20 cellular contexts compared by ENCODE assay signal in genomic region chr5:39588176-39588575, GRCh38.
DNase-seq lines count a peak whose midpoint lies in the region; ATAC-seq, FAIRE-seq and TF ChIP-seq lines count a peak whose summit lies in the region.
"Had no signal": no experiment of that assay in that cellular context is flagged by ENCODE, and none has a peak within 500 bp of the region (broad histone marks: within the 10 kb centered on the region; RNA-seq: fewer than 3 reads in every experiment).

No MANE protein-coding gene starts in this region.

- peak overlapping the region; percentile 12; the same call in 1 of the 2 replicates for H3K9ac ChIP-seq in PC-3 (ENCODE audit: low read length)
- no peak overlapping the region for H3K9ac ChIP-seq in K562 (ENCODE audit: insufficient read depth in 1 of 2, low read depth in 2 of 2, low read length in 2 of 2)

- H3K9me3 ChIP-seq in A549 (no peaks in the 10 kb centered on the region), PC-3 (ENCODE audit: low read length) (no peaks in the 10 kb centered on the region), K562 (replicated peaks; ENCODE audit: control insufficient read depth, insufficient read depth, low read depth, low read length) (no peaks in the 10 kb centered on the region)
- H3K9me3 ChIP-seq: Caco-2 had no signal

- H3K79me2 ChIP-seq in PC-3 (ENCODE audit: low read length) (no peaks in the 10 kb centered on the region), K562 (ENCODE audit: control insufficient read depth, insufficient read depth, low read length) (no peaks in the 10 kb centered on the region)

- TF ChIP-seq EP300 in A549 (IDR thresholded peaks at IDR 0.05) (no peak), K562 (IDR thresholded peaks at IDR 0.05; ENCODE audit: low read length) (no peak)

- H3K27ac ChIP-seq in A549 (no peak overlapping the region), PC-3 (ENCODE audit: low read length) (peak overlapping the region; percentile 37), K562 (ENCODE audit: extremely low read depth, low read depth, low read length) (no peak overlapping the region)
- H3K27ac ChIP-seq: C4-2B had no signal

- no peaks in the 10 kb centered on the region for H3K9me2 ChIP-seq in PC-3 (replicated peaks; ENCODE audit: low read length)

- BruUV-seq in PC-3 (replicated peaks; lab: Mats Ljungman, UMichigan): no TSS peak
- no TSS peak for BruUV-seq in K562 (replicated peaks; lab: Mats Ljungman, UMichigan)

- TF ChIP-seq RAD21 in A549 (conservative IDR thresholded peaks at IDR 0.05 in 1 of 2, IDR thresholded peaks at IDR 0.05 in 1 of 2) (no peak), K562 (CRISPR knock-in tag; conservative IDR thresholded peaks at IDR 0.05 in 1 of 2, IDR thresholded peaks at IDR 0.05 in 1 of 2) (no peak)

- DNase-seq in A549 (ENCODE audit: low read depth in 1 of 2, low spot score in 1 of 2): no peak
- peak; percentile 33 for DNase-seq in PC-3
- no peak for DNase-seq in K562 (ENCODE audit: extremely low read depth in 1 of 4, low spot score in 3 of 4)
- DNase-seq in fibroblast of peridontal ligament (ENCODE audit: extremely low read depth): peak; percentile 31
- DNase-seq in NCI-H2171 (lab: John Stamatoyannopoulos, UW): no peak
- DNase-seq in NCI-H524 treated with DMSO at 0.1 percent for 48 hours (lab: John Stamatoyannopoulos, UW): no peak
- no peak for DNase-seq in NAMALWA (ENCODE audit: low spot score)
- DNase-seq: AML-193; Caco-2; CD4-positive, alpha-beta T cell; GDM1; GOT3; H7; HFFc6 had no signal

- intact Hi-C loops in PC-3 (cut with micrococcal nuclease) (no loop called here), K562 (cut with micrococcal nuclease) (no loop called here)

- in situ Hi-C loops in K562 (cut with MboI): loop anchor here (25.0 kb wide), 1 partner anchor 1299 kb away; no protein-coding TSS in a partner anchor

- ATAC-seq in A549: no peak
- ATAC-seq in PC-3: peak; percentile 77
- ATAC-seq in K562: no peak
- no peak for ATAC-seq in HG02970 (IDR thresholded peaks at IDR 0.05; ENCODE audit: low FRiP score, unreplicated experiment)
- ATAC-seq: HCT116 had no signal

- no peak for TF ChIP-seq POLR2A in A549 (IDR thresholded peaks at IDR 0.05; ENCODE audit: low read length)
- TF ChIP-seq POLR2A in K562 (conservative IDR thresholded peaks at IDR 0.05): no peak

- no peaks in the 10 kb centered on the region for H3K4me1 ChIP-seq in A549
- peaks cover 14% of the 10 kb centered on the region for H3K4me1 ChIP-seq in PC-3 (ENCODE audit: insufficient read depth, low read length)
- H3K4me1 ChIP-seq in K562 (replicated peaks in 1 of 2; ENCODE audit: control insufficient read depth in 2 of 2, insufficient read depth in 2 of 2, low read length in 2 of 2): no peaks in the 10 kb centered on the region
- H3K4me1 ChIP-seq: Caco-2 had no signal

- no peaks in the 10 kb centered on the region for H3K36me3 ChIP-seq in PC-3 (ENCODE audit: low read depth, low read length)
- no peaks in the 10 kb centered on the region for H3K36me3 ChIP-seq in K562 (ENCODE audit: control insufficient read depth, insufficient read depth, low read length)

- no peak for FAIRE-seq in A549 (lab: Jason Lieb, UNC)
- FAIRE-seq in K562 (lab: Jason Lieb, UNC): no peak
- FAIRE-seq: D721Med, GM12892, GM18507 had no signal

- no peaks in the 10 kb centered on the region for H3F3A ChIP-seq in PC-3 (ENCODE audit: low read length, unreplicated experiment)

- 69% methylated on average over 2 of the region's 2 CpGs for WGBS in A549 (ENCODE audit: missing lambda C conversion rate)
- 0% methylated on average over 2 of the region's 2 CpGs for WGBS in K562 (ENCODE audit: insufficient coverage, low coverage, missing lambda C conversion rate)

- H3K4me3 ChIP-seq in A549: no peak overlapping the region
- H3K4me3 ChIP-seq in PC-3 (ENCODE audit: low read length): no peak overlapping the region
- no peak overlapping the region for H3K4me3 ChIP-seq in K562

- POLR2A ChIA-PET in A549 (lab: Yijun Ruan, JAX): no interaction called here
- POLR2A ChIA-PET in PC-3 (lab: Charles Lee; ENCODE audit: unreplicated experiment): interaction anchor here (0.5 to 0.6 kb wide), 2 partner anchors 166 to 1374 kb away, joined by 3 to 4 read pairs; no protein-coding TSS in a partner anchor
- POLR2A ChIA-PET in K562 (lab: Yijun Ruan, JAX): interaction anchor here (0.6 kb wide), 1 partner anchor 13 kb away, joined by 3 read pairs; no protein-coding TSS in a partner anchor

- H3K27me3 ChIP-seq in PC-3 (ENCODE audit: low read length) (no peaks in the 10 kb centered on the region), K562 (ENCODE audit: control insufficient read depth in 2 of 2, insufficient read depth in 2 of 2, low read length in 2 of 2) (peaks cover 0 to 7% of the 10 kb centered on the region in 2 experiments; a peak in 2 of 5 replicates)

- H4K20me1 ChIP-seq in PC-3 (ENCODE audit: low read length) (no peaks in the 10 kb centered on the region), K562 (replicated peaks; ENCODE audit: control insufficient read depth, insufficient read depth, low read length) (no peaks in the 10 kb centered on the region)

- H3K4me2 ChIP-seq in A549: no peak overlapping the region
- peak overlapping the region; percentile 26 for H3K4me2 ChIP-seq in PC-3 (ENCODE audit: low read length)
- no peak overlapping the region for H3K4me2 ChIP-seq in K562 (ENCODE audit: insufficient read depth, low read length)

- H3K9me1 ChIP-seq in K562 (ENCODE audit: control insufficient read depth, insufficient read depth, low read length): no peaks in the 10 kb centered on the region

- CTCF ChIA-PET in A549 (lab: Yijun Ruan, JAX): interaction anchor here (1.8 kb wide), 3 partner anchors 9 to 11 kb away, joined by 4 to 6 read pairs (median 6); no protein-coding TSS in a partner anchor
- CTCF ChIA-PET in PC-3 (lab: Charles Lee): no interaction called here
- CTCF ChIA-PET in K562 (lab: Yijun Ruan, JAX; ENCODE audit: low intra/inter-chr PET ratio): no interaction called here

- TF ChIP-seq CTCF in A549 (IDR thresholded peaks at IDR 0.05) (no peak), PC-3 (conservative IDR thresholded peaks at IDR 0.05; ENCODE audit: low read depth, low read length) (no peak), K562 (IDR thresholded peaks at IDR 0.05 in 2 of 3, conservative IDR thresholded peaks at IDR 0.05 in 1 of 3; ENCODE audit: insufficient read depth in 2 of 3, low read depth in 1 of 3, low read length in 3 of 3) (no peak)

- H2AFZ ChIP-seq in PC-3 (ENCODE audit: low read length) (no peak overlapping the region), K562 (ENCODE audit: low read depth, low read length) (no peak overlapping the region)

TF ChIP-seq in A549, 52 proteins besides CTCF, POLR2A, EP300 and RAD21:
- peak; percentile 56 for TF ChIP-seq MAFK (IDR thresholded peaks at IDR 0.05; ENCODE audit: partially characterized antibody)
- TF ChIP-seq TP53 (CRISPR knock-in tag; IDR thresholded peaks at IDR 0.05): no peak
- no peak for TF ChIP-seq HEYL (CRISPR knock-in tag; IDR thresholded peaks at IDR 0.05)

TF ChIP-seq in K562, 482 proteins besides CTCF, POLR2A, EP300 and RAD21:
- TF ChIP-seq ZNF316 (IDR thresholded peaks at IDR 0.05) (peak; percentile 84), C11orf30 (IDR thresholded peaks at IDR 0.05; ENCODE audit: low read depth) (peak; percentile 61), MAFF (IDR thresholded peaks at IDR 0.05; ENCODE audit: low read length) (peak; percentile 48), MAFG (tag; conservative IDR thresholded peaks at IDR 0.05) (peak; percentile 49), MYC (IDR thresholded peaks at IDR 0.05; ENCODE audit: low read depth, low read length) (no peak), MYC (CRISPR knock-in tag; IDR thresholded peaks at IDR 0.05; ENCODE audit: borderline replicate concordance, low read depth) (no peak), ATF3 (IDR thresholded peaks at IDR 0.05) (no peak), ATF3 (CRISPR knock-in tag; conservative IDR thresholded peaks at IDR 0.05) (no peak)

Comparison
In these comparisons a context has a peak if more than half of its experiments do, and no peak if none do; other contexts are left out.
1. DNase-seq: peak in PC-3 (single experiment) and fibroblast of peridontal ligament (single experiment); none in A549 (0 of 2), K562 (0 of 4), NCI-H2171 (single experiment), NCI-H524 treated with DMSO at 0.1 percent for 48 hours (single experiment) and NAMALWA (single experiment).
2. Of the 35 proteins assayed by ChIP-seq in both K562 and A549: peak only in K562: none; only in A549: MAFK; in both: none; in neither: 34.